ENCODE assay signal across 9 cellular contexts in the genomic region with DNA sequence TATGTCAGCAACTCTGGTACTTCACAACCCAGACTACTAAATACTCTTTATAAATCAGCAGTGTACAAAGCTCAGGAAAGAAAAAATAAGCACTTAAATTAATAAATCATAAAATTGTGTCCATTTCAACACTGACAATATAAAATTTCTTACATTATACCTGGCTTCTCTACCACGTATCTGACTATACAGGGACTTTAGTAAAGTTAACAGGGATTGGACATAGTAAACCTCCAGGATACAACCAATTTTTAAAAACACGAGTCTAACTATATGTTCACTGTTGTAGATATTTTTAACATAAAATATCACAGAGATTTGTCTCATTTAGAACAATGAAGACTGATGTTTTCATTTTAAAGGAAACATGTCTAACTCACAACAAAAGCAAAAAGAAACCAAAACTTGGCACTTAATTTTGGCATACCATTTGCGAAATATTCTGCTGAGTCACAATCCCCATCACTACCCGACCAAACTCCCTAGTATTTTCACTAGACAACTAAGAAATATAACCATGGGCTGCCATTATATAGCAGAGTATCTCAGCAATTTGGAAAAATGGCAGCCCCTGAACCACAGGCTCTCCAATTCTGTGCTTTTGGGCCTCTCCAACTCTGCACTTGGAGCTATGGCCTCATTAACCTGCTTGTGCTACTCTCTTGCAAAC. TPM values are rescaled to one million over a fixed set of nuclear protein-coding genes. Genes with fewer than 3 reads are reported as not detected.
DNase-seq lines count a peak whose midpoint lies in the region; ATAC-seq, FAIRE-seq and TF ChIP-seq lines count a peak whose summit lies in the region.
"Had no signal": no experiment of that assay in that cellular context is flagged by ENCODE, and none has a peak within 500 bp of the region (broad histone marks: within the 10 kb centered on the region; RNA-seq: fewer than 3 reads in every experiment).

No MANE protein-coding gene starts in this region.

- H3K4me3 ChIP-seq in PC-9 (no peak overlapping the region; the same call in 1 of the 2 replicates), dorsolateral prefrontal cortex (peak overlapping the region in 43 of 59 donors; percentile 0 to 55 (median 28)), skin epidermis (peak overlapping the region in 2 of 7 experiments; percentile 7 to 17), heart right ventricle (peak overlapping the region in 1 of 10 donors; percentile 16)
- H3K4me3 ChIP-seq: thyroid gland had no signal

- CTCF ChIA-PET in PC-9 (lab: Charles Lee), result no interaction called here

- no TSS peak for BruUV-seq in PC-9 (replicated peaks; lab: Mats Ljungman, UMichigan)

- peak overlapping the region; percentile 41 for H3K4me2 ChIP-seq in PC-9

- H2AFZ ChIP-seq in PC-9, result peak overlapping the region; percentile 23

- TF ChIP-seq CTCF in GM13977 (IDR thresholded peaks at IDR 0.05; ENCODE audit: extremely low read depth, insufficient read depth, missing control alignments), result no peak
- TF ChIP-seq CTCF in PC-9 (conservative IDR thresholded peaks at IDR 0.05), result no peak
- TF ChIP-seq CTCF in dorsolateral prefrontal cortex (IDR thresholded peaks at IDR 0.05 in 54 of 56, conservative IDR thresholded peaks at IDR 0.05 in 2 of 56; ENCODE audit: low read depth in 1 of 56, partially characterized antibody in 56 of 56), result no peak
- no peak for TF ChIP-seq CTCF in heart right ventricle (IDR thresholded peaks at IDR 0.05)
- TF ChIP-seq CTCF in D721Med (IDR thresholded peaks at IDR 0.05; ENCODE audit: insufficient read depth, missing control alignments), result no peak

- no peaks in the 10 kb centered on the region for H3F3A ChIP-seq in PC-9 (ENCODE audit: insufficient read depth, low read depth)

- H3K36me3 ChIP-seq in PC-9 (ENCODE audit: low read depth) (no peaks in the 10 kb centered on the region), heart right ventricle (no peaks in the 10 kb centered on the region)
- H3K36me3 ChIP-seq: thyroid gland had no signal

- WGBS in heart right ventricle, 2 donors, result 61 to 76% methylated on average over 4 of the region's 4 CpGs

- intact Hi-C loops in PC-9 (cut with micrococcal nuclease; ENCODE audit: unreplicated experiment) (no loop called here), dorsolateral prefrontal cortex (cut with DNase I) (no loop called here), heart right ventricle (cut with DNase I) (no loop called here)

- H4K20me1 ChIP-seq in PC-9 (ENCODE audit: insufficient read depth), result no peaks in the 10 kb centered on the region

- no peaks in the 10 kb centered on the region for H3K9me2 ChIP-seq in PC-9 (ENCODE audit: insufficient read depth)

- no peak for ATAC-seq in heart right ventricle
- ATAC-seq in HG03460 (IDR thresholded peaks at IDR 0.05; ENCODE audit: unreplicated experiment), result no peak

- no peak for FAIRE-seq in D721Med (lab: Jason Lieb, UNC)

- in situ Hi-C loops in GM13977 (cut with MboI; ENCODE audit: low pct_unique_long_range_greater_than_20kb, low sequenced_read_pairs, unreplicated experiment), result no loop called here

- H3K4me1 ChIP-seq in PC-9 (replicated peaks; ENCODE audit: insufficient read depth) (peaks cover 12% of the 10 kb centered on the region), heart right ventricle (peaks cover 0 to 15% (median 0%) of the 10 kb centered on the region in 9 donors)

- H3K27ac ChIP-seq in PC-9, result peak overlapping the region; percentile 24
- H3K27ac ChIP-seq in dorsolateral prefrontal cortex, result peak overlapping the region in 54 of 59 donors; percentile 5 to 84 (median 66)
- H3K27ac ChIP-seq in skin epidermis, result peak overlapping the region in 14 of 21 experiments; percentile 2 to 75 (median 48)
- H3K27ac ChIP-seq in heart right ventricle, result peak overlapping the region in 1 of 10 donors; percentile 27

- no peaks in the 10 kb centered on the region for H3K27me3 ChIP-seq in PC-9 (ENCODE audit: insufficient read depth, low read depth)
- H3K27me3 ChIP-seq in dorsolateral prefrontal cortex, result no peaks in the 10 kb centered on the region
- H3K27me3 ChIP-seq in heart right ventricle, result no peaks in the 10 kb centered on the region
- H3K27me3 ChIP-seq: thyroid gland had no signal

- DNase-seq in GM13977 (ENCODE audit: low spot score), result peak; percentile 35
- no peak for DNase-seq in PC-9
- no peak for DNase-seq in dorsolateral prefrontal cortex
- DNase-seq in heart right ventricle, result no peak
- DNase-seq in D721Med (ENCODE audit: insufficient read length, low spot score), result no peak
- DNase-seq: NCI-H1930, thyroid gland had no signal

- H3K9me3 ChIP-seq in PC-9 (ENCODE audit: insufficient read depth, low read depth) (peaks cover 8% of the 10 kb centered on the region), heart right ventricle (peaks cover 0 to 15% (median 0%) of the 10 kb centered on the region in 11 donors)
- H3K9me3 ChIP-seq: thyroid gland had no signal

- no peaks in the 10 kb centered on the region for H3K79me2 ChIP-seq in PC-9 (ENCODE audit: low read depth)

- POLR2A ChIA-PET in PC-9 (lab: Charles Lee; ENCODE audit: unreplicated experiment), result interaction anchor here (0.7 kb wide), 1 partner anchor 913 kb away, joined by 6 read pairs; no protein-coding TSS in a partner anchor

RNA-seq across cellular contexts. Expression of a gene that starts 14.4 kb away (rescaled TPM):
- total RNA-seq in PC-9 (2021) (2.1 and 3.9 TPM in 2 replicates), dorsolateral prefrontal cortex (10 to 100 TPM; 46.6 to 90.8 (median 70.1) TPM), heart right ventricle (10 to 100 TPM in 2 of 10 donors, 1 to 10 TPM in 8; 2.3 to 10.6 (median 4.8) TPM)
- polyA plus RNA-seq in heart right ventricle, result 1 to 10 TPM in 1 of 2 donors, under 1 TPM in 1; 0.25 to 1.2 TPM
